Comparison of ENCODE assay signal across 27 cellular contexts in the genomic region with DNA sequence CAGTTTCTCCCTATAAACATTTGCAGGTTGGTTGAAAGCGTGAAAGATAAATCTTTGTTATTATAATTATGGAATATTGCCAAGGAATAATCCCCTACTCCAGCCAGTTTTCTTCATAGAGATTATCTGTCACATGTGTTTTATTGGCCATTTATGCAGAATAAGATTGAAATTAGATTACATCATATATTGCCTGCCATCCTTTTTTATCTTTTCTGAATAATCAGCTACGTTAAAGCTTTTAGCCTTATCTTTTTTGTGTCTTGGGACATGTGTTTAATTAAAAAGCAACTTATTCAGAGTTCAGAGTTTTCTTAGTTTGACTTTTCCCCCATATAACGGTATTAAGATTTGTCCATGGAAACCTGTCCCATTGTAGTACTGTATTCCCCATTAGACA.
"Had no signal": no experiment of that assay in that cellular context is flagged by ENCODE, and none has a peak within 500 bp of the region (broad histone marks: within the 10 kb centered on the region; RNA-seq: fewer than 3 reads in every experiment).

No MANE protein-coding gene starts in this region.

- H3K27me3 ChIP-seq: colonic mucosa, esophagus squamous epithelium, gastroesophageal sphincter, heart left ventricle, left lung had no signal

- H3K9me3 Mint-ChIP-seq: dendritic cell treated with granulocyte-macrophage colony-stimulating factor and Interleukin-4, amounts not matched to agents 40 ng/mL and 50 ng/mL, for 4 days had no signal

- H3K9me3 ChIP-seq: colonic mucosa, esophagus squamous epithelium, gastroesophageal sphincter, left lung, lower lobe of right lung, mucosa of descending colon had no signal

- H3K27ac Mint-ChIP-seq: dendritic cell treated with granulocyte-macrophage colony-stimulating factor and Interleukin-4, amounts not matched to agents 40 ng/mL and 50 ng/mL, for 4 days; effector memory CD8-positive, alpha-beta T cell; endodermal cell; mesothelial cell of epicardium; naive B cell; naive thymus-derived CD8-positive, alpha-beta T cell had no signal

- H3K27ac ChIP-seq: colonic mucosa, epithelial cell of prostate, esophagus squamous epithelium, gastroesophageal sphincter, heart left ventricle, left lung, lower lobe of right lung had no signal

- ATAC-seq: effector memory CD8-positive, alpha-beta T cell; esophagus mucosa; gastroesophageal sphincter; heart left ventricle; left cardiac atrium; left lung; left ventricle myocardium superior; lower lobe of right lung; mucosa of descending colon; naive thymus-derived CD8-positive, alpha-beta T cell had no signal

- H3K4me1 Mint-ChIP-seq: naive B cell; naive thymus-derived CD8-positive, alpha-beta T cell had no signal

- H3K27me3 Mint-ChIP-seq: dendritic cell treated with granulocyte-macrophage colony-stimulating factor and Interleukin-4, amounts not matched to agents 40 ng/mL and 50 ng/mL, for 4 days; effector memory CD8-positive, alpha-beta T cell had no signal

- H3K36me3 Mint-ChIP-seq: naive B cell; naive thymus-derived CD8-positive, alpha-beta T cell had no signal

- DNase-seq: colonic mucosa; cortex of kidney; effector CD8-positive, alpha-beta T cell; effector memory CD8-positive, alpha-beta T cell; endodermal cell; erythroblast; esophagus squamous epithelium; foreskin fibroblast; heart left ventricle; hippocampal formation; left cardiac atrium; left lung; left ventricle myocardium superior; lower lobe of right lung; mesenchymal stem cell; mucosa of descending colon; naive B cell; naive thymus-derived CD8-positive, alpha-beta T cell had no signal

- H3K4me1 ChIP-seq: colonic mucosa, esophagus squamous epithelium, gastroesophageal sphincter, heart left ventricle, left lung, lower lobe of right lung had no signal

- H3K4me3 Mint-ChIP-seq: dendritic cell treated with granulocyte-macrophage colony-stimulating factor and Interleukin-4, amounts not matched to agents 40 ng/mL and 50 ng/mL, for 4 days; effector memory CD8-positive, alpha-beta T cell; endodermal cell; mesothelial cell of epicardium; naive B cell; naive thymus-derived CD8-positive, alpha-beta T cell had no signal

- H3K36me3 ChIP-seq: colonic mucosa, heart left ventricle, left lung, lower lobe of right lung had no signal

- FAIRE-seq: endometrium, frontal cortex, islet of Langerhans, keratinocyte had no signal

- H3K4me3 ChIP-seq: colonic mucosa, esophagus squamous epithelium, gastroesophageal sphincter, heart left ventricle, left lung, lower lobe of right lung, mucosa of descending colon had no signal
